ENCODE assay signal across 13 cellular contexts in genomic region chr3:14128724-14129123, GRCh38.
"Had no signal": no experiment of that assay in that cellular context is flagged by ENCODE, and none has a peak within 500 bp of the region (broad histone marks: within the 10 kb centered on the region; RNA-seq: fewer than 3 reads in every experiment).

No MANE protein-coding gene starts in this region.

- H3K4me3 ChIP-seq: ascending aorta, colonic mucosa, thyroid gland, vagina had no signal

- H3K4me3 Mint-ChIP-seq: activated CD4-positive, alpha-beta T cell treated with anti-CD3 and anti-CD28 coated beads, Interleukin-2, amount 10 ng/mL, durations not matched to agents 24 days and 14 days had no signal

- H3K27ac ChIP-seq: colonic mucosa, thyroid gland, vagina had no signal

- DNase-seq: activated CD4-positive, alpha-beta T cell treated with anti-CD3 and anti-CD28 coated beads, Interleukin-2, amount 10 ng/mL, durations not matched to agents 24 days and 14 days; activated gamma-delta T cell; activated T-cell treated with anti-CD3 and anti-CD28 coated beads for 4 hours; colonic mucosa; foreskin melanocyte; left ventricle myocardium superior; mesendoderm; stimulated activated CD4-positive, alpha-beta T cell treated with anti-CD3 and anti-CD28 coated beads, Interleukin-15, amount 100 ng/mL, for 24 hours; stimulated activated CD4-positive, alpha-beta T cell treated with anti-CD3 and anti-CD28 coated beads, Interleukin-4, amount 100 ng/mL, for 24 hours; T-helper 1 cell; thyroid gland had no signal

- ATAC-seq: left ventricle myocardium superior had no signal

- H3K27me3 ChIP-seq: ascending aorta, colonic mucosa, thyroid gland, vagina had no signal

- H3K27me3 Mint-ChIP-seq: activated CD4-positive, alpha-beta T cell treated with anti-CD3 and anti-CD28 coated beads, Interleukin-2, amount 10 ng/mL, durations not matched to agents 24 days and 14 days had no signal

- H3K9me3 ChIP-seq: ascending aorta, colonic mucosa, thyroid gland, vagina had no signal
